27 cellular contexts compared by ENCODE assay signal in genomic region chr20:20432618-20433286, GRCh38.
DNase-seq lines count a peak whose midpoint lies in the region; ATAC-seq, FAIRE-seq and TF ChIP-seq lines count a peak whose summit lies in the region.
"Had no signal": no experiment of that assay in that cellular context is flagged by ENCODE, and none has a peak within 500 bp of the region (broad histone marks: within the 10 kb centered on the region; RNA-seq: fewer than 3 reads in every experiment).

No MANE protein-coding gene starts in this region.

- H3K36me3 Mint-ChIP-seq in GM23338 (ENCODE audit: low read depth) (no peaks in the 10 kb centered on the region; the same call in 2 of the 3 replicates), neural progenitor cell (peaks cover 10% of the 10 kb centered on the region)
- H3K36me3 Mint-ChIP-seq in stimulated activated naive B cell treated with anti-CD40 and anti-IgM and Interleukin-4, amounts not matched to agents 10 μg/mL and 1 μg/mL and 100 μg/mL, for 72 hours, result peaks cover 19 to 28% of the 10 kb centered on the region in 2 donors

- TF ChIP-seq CTCF in GM23338 (conservative IDR thresholded peaks at IDR 0.05; ENCODE audit: low read depth in 2 of 2), result no peak
- no peak for TF ChIP-seq CTCF in GM12878 (IDR thresholded peaks at IDR 0.05 in 2 of 3, conservative IDR thresholded peaks at IDR 0.05 in 1 of 3; ENCODE audit: control insufficient read depth in 2 of 3, extremely low read depth in 1 of 3, insufficient read depth in 1 of 3, low read depth in 3 of 3, low read length in 3 of 3)
- no peak for TF ChIP-seq CTCF in neural progenitor cell (IDR thresholded peaks at IDR 0.05)

- H3K4me1 ChIP-seq in GM23338 (ENCODE audit: insufficient read depth) (no peaks in the 10 kb centered on the region), GM12878 (ENCODE audit: control insufficient read depth, insufficient read depth, low read length) (no peaks in the 10 kb centered on the region), neural progenitor cell (no peaks in the 10 kb centered on the region)
- H3K4me1 ChIP-seq: BE2C; BLaER1 treated with 17β-estradiol and CSF1 and Interleukin-3, amounts not matched to agents 10 nM and 100 nM had no signal

- H3K4me2 ChIP-seq in GM23338 (no peak overlapping the region), GM12878 (ENCODE audit: control insufficient read depth, insufficient read depth) (no peak overlapping the region), neural progenitor cell (no peak overlapping the region)
- H3K4me2 ChIP-seq: BLaER1 treated with 17β-estradiol and CSF1 and Interleukin-3, amounts not matched to agents 10 nM and 100 nM had no signal

- H3F3A ChIP-seq in GM23338 (replicated peaks; ENCODE audit: low read depth), result no peaks in the 10 kb centered on the region
- no peaks in the 10 kb centered on the region for H3F3A ChIP-seq in neural progenitor cell (ENCODE audit: low read depth)

- H3K4me3 ChIP-seq in GM23338, result no peak overlapping the region
- no peak overlapping the region for H3K4me3 ChIP-seq in GM12878
- no peak overlapping the region for H3K4me3 ChIP-seq in neural progenitor cell
- H3K4me3 ChIP-seq: BLaER1 treated with 17β-estradiol and CSF1 and Interleukin-3, amounts not matched to agents 10 nM and 100 nM had no signal

- H3K79me2 ChIP-seq in GM23338 (replicated peaks; ENCODE audit: insufficient read depth) (no peaks in the 10 kb centered on the region), GM12878 (ENCODE audit: control insufficient read depth, insufficient read depth, low read length) (no peaks in the 10 kb centered on the region), neural progenitor cell (ENCODE audit: low read depth) (no peaks in the 10 kb centered on the region)

- ATAC-seq in GM23338 (no peak), GM12878 (no peak)
- ATAC-seq in stimulated activated naive B cell treated with anti-CD40 and anti-IgM and Interleukin-4, amounts not matched to agents 10 μg/mL and 1 μg/mL and 100 μg/mL, for 72 hours (replicated peaks), result no peak
- ATAC-seq: HCT116 had no signal

- H3K9me3 ChIP-seq in GM12878 (replicated peaks; ENCODE audit: control insufficient read depth, insufficient read depth, low read length) (no peaks in the 10 kb centered on the region), neural progenitor cell (ENCODE audit: low read depth) (no peaks in the 10 kb centered on the region)
- H3K9me3 ChIP-seq: BE2C; BLaER1 treated with 17β-estradiol and CSF1 and Interleukin-3, amounts not matched to agents 10 nM and 100 nM had no signal

- H4K20me1 ChIP-seq in GM23338 (replicated peaks; ENCODE audit: insufficient read depth) (no peaks in the 10 kb centered on the region; the same call in 1 of the 2 replicates), GM12878 (ENCODE audit: control insufficient read depth, insufficient read depth) (no peaks in the 10 kb centered on the region), neural progenitor cell (ENCODE audit: low read depth) (no peaks in the 10 kb centered on the region)
- H4K20me1 ChIP-seq: BLaER1 treated with 17β-estradiol and CSF1 and Interleukin-3, amounts not matched to agents 10 nM and 100 nM had no signal

- no peaks in the 10 kb centered on the region for H3K27me3 ChIP-seq in GM23338 (ENCODE audit: insufficient read depth)
- no peaks in the 10 kb centered on the region for H3K27me3 ChIP-seq in GM12878 (replicated peaks in 1 of 2; ENCODE audit: control insufficient read depth in 2 of 2, insufficient read depth in 2 of 2, low read length in 1 of 2)
- no peaks in the 10 kb centered on the region for H3K27me3 ChIP-seq in neural progenitor cell
- H3K27me3 ChIP-seq: BE2C; BLaER1 treated with 17β-estradiol and CSF1 and Interleukin-3, amounts not matched to agents 10 nM and 100 nM had no signal

- POLR2A ChIA-PET in GM12878 (lab: Charles Lee), result interaction anchor here (1.0 kb wide), 1 partner anchor 13 kb away, joined by 3 read pairs; no protein-coding TSS in a partner anchor

- 96% methylated on average over 5 of the region's 5 CpGs for WGBS in GM12878 (ENCODE audit: insufficient coverage, insufficient replicate concordance, low lambda C conversion rate, missing lambda C conversion rate)

- TF ChIP-seq RAD21 in GM12878 (IDR thresholded peaks at IDR 0.05; ENCODE audit: insufficient read depth, low read depth, low read length), result no peak

- H3K27ac ChIP-seq in GM23338 (ENCODE audit: low read depth) (no peak overlapping the region), GM12878 (ENCODE audit: control insufficient read depth, insufficient read depth) (no peak overlapping the region), neural progenitor cell (no peak overlapping the region)
- H3K27ac ChIP-seq: 22Rv1; BLaER1 treated with 17β-estradiol and CSF1 and Interleukin-3, amounts not matched to agents 10 nM and 100 nM had no signal

- no peak for FAIRE-seq in GM12878 (lab: Jason Lieb, UNC)
- FAIRE-seq: A204.1, D721Med, GM12892, GM19239, H1 had no signal

- DNase-seq in NOMO-1 treated with DMSO at 0.1 percent for 48 hours (lab: John Stamatoyannopoulos, UW; ENCODE audit: unreplicated experiment) (peak; percentile 3), NOMO-1 (lab: John Stamatoyannopoulos, UW; ENCODE audit: unreplicated experiment in 2 of 2) (no peak), GM23338 (ENCODE audit: low spot score) (no peak), GM12878 (ENCODE audit: low read depth, low spot score) (no peak), neural progenitor cell (ENCODE audit: low spot score) (no peak), medulla oblongata (ENCODE audit: extremely low spot score) (no peak), SW480 (ENCODE audit: low spot score) (no peak)
- DNase-seq in stimulated activated naive B cell treated with anti-CD40 and anti-IgM and Interleukin-4, amounts not matched to agents 10 μg/mL and 1 μg/mL and 100 μg/mL, for 72 hours, result no peak
- DNase-seq: ACHN; AML-193; BE2C; CD4-positive, alpha-beta T cell; CD8-positive, alpha-beta memory T cell; DMS 273 treated with DMSO at 0.1 percent for 48 hours; DMS79; EL; GDM1; H7 had no signal

- intact Hi-C loops in GM12878 (cut with micrococcal nuclease; ENCODE audit: unreplicated experiment), result no loop called here

- H3K4me3 Mint-ChIP-seq in GM23338 (no peak overlapping the region), neural progenitor cell (no peak overlapping the region)
- no peak overlapping the region for H3K4me3 Mint-ChIP-seq in stimulated activated naive B cell treated with anti-CD40 and anti-IgM and Interleukin-4, amounts not matched to agents 10 μg/mL and 1 μg/mL and 100 μg/mL, for 72 hours
- H3K4me3 Mint-ChIP-seq: CD14-positive monocyte; CD4-positive, alpha-beta T cell; CD8-positive, alpha-beta memory T cell had no signal

- H3K4me1 Mint-ChIP-seq in GM23338 (peaks cover 10% of the 10 kb centered on the region; the same call in 2 of the 3 replicates), neural progenitor cell (peaks cover 13% of the 10 kb centered on the region)
- peaks cover 5 to 12% of the 10 kb centered on the region in 2 donors for H3K4me1 Mint-ChIP-seq in stimulated activated naive B cell treated with anti-CD40 and anti-IgM and Interleukin-4, amounts not matched to agents 10 μg/mL and 1 μg/mL and 100 μg/mL, for 72 hours
- H3K4me1 Mint-ChIP-seq: CD8-positive, alpha-beta memory T cell had no signal

- H2AFZ ChIP-seq in GM23338 (no peak overlapping the region), GM12878 (ENCODE audit: control insufficient read depth, low read depth, low read length) (no peak overlapping the region), neural progenitor cell (replicated peaks) (no peak overlapping the region)

- no peaks in the 10 kb centered on the region for H3K9me3 Mint-ChIP-seq in GM23338
- no peaks in the 10 kb centered on the region for H3K9me3 Mint-ChIP-seq in stimulated activated naive B cell treated with anti-CD40 and anti-IgM and Interleukin-4, amounts not matched to agents 10 μg/mL and 1 μg/mL and 100 μg/mL, for 72 hours
- no peaks in the 10 kb centered on the region for H3K9me3 Mint-ChIP-seq in neural progenitor cell
- H3K9me3 Mint-ChIP-seq: CD14-positive monocyte; CD4-positive, alpha-beta T cell; CD8-positive, alpha-beta memory T cell had no signal

- H3K27me3 Mint-ChIP-seq in GM23338 (ENCODE audit: insufficient read depth, low read depth, poor library complexity) (peaks cover 4% of the 10 kb centered on the region), neural progenitor cell (ENCODE audit: insufficient read depth, low read depth) (peaks cover 8% of the 10 kb centered on the region)
- no peaks in the 10 kb centered on the region for H3K27me3 Mint-ChIP-seq in stimulated activated naive B cell treated with anti-CD40 and anti-IgM and Interleukin-4, amounts not matched to agents 10 μg/mL and 1 μg/mL and 100 μg/mL, for 72 hours
- H3K27me3 Mint-ChIP-seq: CD4-positive, alpha-beta T cell had no signal

- no peak for TF ChIP-seq EP300 in GM12878 (IDR thresholded peaks at IDR 0.05; ENCODE audit: borderline replicate concordance in 1 of 2, control insufficient read depth in 1 of 2, low read depth in 2 of 2, low read length in 2 of 2)

- CTCF ChIA-PET in GM12878 (lab: Yijun Ruan, JAX), result interaction anchor here (1.1 kb wide), 1 partner anchor 31 kb away, joined by 3 read pairs; no protein-coding TSS in a partner anchor

- no peak for TF ChIP-seq POLR2A in GM12878 (IDR thresholded peaks at IDR 0.05; ENCODE audit: low read depth, low read length)

- no peaks in the 10 kb centered on the region for H3K36me3 ChIP-seq in GM23338 (ENCODE audit: insufficient read depth)
- H3K36me3 ChIP-seq in GM12878 (ENCODE audit: control insufficient read depth in 2 of 2, insufficient read depth in 2 of 2, low read length in 1 of 2), result no peaks in the 10 kb centered on the region
- no peaks in the 10 kb centered on the region for H3K36me3 ChIP-seq in neural progenitor cell
- H3K36me3 ChIP-seq: BE2C had no signal

- BruUV-seq in GM12878 (replicated peaks; lab: Mats Ljungman, UMichigan), result no TSS peak

- SMC1A ChIA-PET in GM12878 (lab: Charles Lee; ENCODE audit: uncharacterized antibody, unreplicated experiment), result interaction anchor here (0.9 to 2.8 kb wide), 3 partner anchors 20 to 128 kb away, joined by 4 to 9 read pairs (median 4); no protein-coding TSS in a partner anchor

- in situ Hi-C loops in GM12878 (cut with MboI), result no loop called here

- H3K9ac ChIP-seq in GM12878 (ENCODE audit: control insufficient read depth, insufficient read depth, low read length) (no peak overlapping the region), neural progenitor cell (no peak overlapping the region)
- H3K9ac ChIP-seq: BLaER1 treated with 17β-estradiol and CSF1 and Interleukin-3, amounts not matched to agents 10 nM and 100 nM had no signal

- RAD21 ChIA-PET in GM12878 (lab: Charles Lee; ENCODE audit: unreplicated experiment), result interaction anchor here (1.0 kb wide), 1 partner anchor 13 kb away, joined by 3 read pairs; no protein-coding TSS in a partner anchor

- H3K9me2 ChIP-seq in GM23338 (ENCODE audit: insufficient read depth), result no peaks in the 10 kb centered on the region

- 0 out of 2 replicates have a peak overlapping the region, but pooled peaks have one; percentile 59 for H3K27ac Mint-ChIP-seq in GM23338
- peak overlapping the region; percentile 48 for H3K27ac Mint-ChIP-seq in stimulated activated naive B cell treated with anti-CD40 and anti-IgM and Interleukin-4, amounts not matched to agents 10 μg/mL and 1 μg/mL and 100 μg/mL, for 72 hours
- H3K27ac Mint-ChIP-seq in neural progenitor cell, result no peak overlapping the region
- H3K27ac Mint-ChIP-seq: CD14-positive monocyte; CD4-positive, alpha-beta T cell; CD8-positive, alpha-beta memory T cell had no signal

TF ChIP-seq in GM12878, 131 proteins besides CTCF, POLR2A, EP300 and RAD21 (continues in another document):
- peak; percentile 54; the same call in 1 of the 2 replicates for TF ChIP-seq SPI1 (IDR thresholded peaks at IDR 0.05; ENCODE audit: borderline replicate concordance, insufficient read depth, low read depth, low read length)
